ENCODE assay signal across 19 cellular contexts in genomic region chr13:45492538-45492937, GRCh38. TPM values are rescaled to one million over a fixed set of nuclear protein-coding genes. Genes with fewer than 3 reads are reported as not detected.
DNase-seq lines count a peak whose midpoint lies in the region; TF ChIP-seq lines count a peak whose summit lies in the region.
"Had no signal": no experiment of that assay in that cellular context is flagged by ENCODE, and none has a peak within 500 bp of the region (broad histone marks: within the 10 kb centered on the region; RNA-seq: fewer than 3 reads in every experiment).

No MANE protein-coding gene starts in this region.

- H3K27me3 Mint-ChIP-seq in HFFc6 (ENCODE audit: insufficient read depth): no peaks in the 10 kb centered on the region
- H3K27me3 Mint-ChIP-seq: activated naive CD8-positive, alpha-beta T cell had no signal

- H3K36me3 Mint-ChIP-seq in HFFc6 (ENCODE audit: low read depth): peaks cover 36% of the 10 kb centered on the region

- peak overlapping the region; percentile 46 for H3K4me2 ChIP-seq in skeletal muscle satellite cell (ENCODE audit: low read length)

- H3K9ac ChIP-seq in skeletal muscle satellite cell (ENCODE audit: low read depth, low read length): peak overlapping the region; percentile 52

- no peaks in the 10 kb centered on the region for H3K9me3 ChIP-seq in skeletal muscle satellite cell (replicated peaks; ENCODE audit: low read length)
- H3K9me3 ChIP-seq: BE2C, HAP-1, mucosa of descending colon, thyroid gland had no signal

- H3K4me1 Mint-ChIP-seq in HFFc6 (ENCODE audit: low read depth): peaks cover 39% of the 10 kb centered on the region

- no peak overlapping the region for H3K4me3 ChIP-seq in skeletal muscle satellite cell (ENCODE audit: low read length)
- H3K4me3 ChIP-seq: HAP-1, mucosa of descending colon, thyroid gland had no signal

- DNase-seq in HFFc6 (peak; percentile 56), amniotic epithelial cell (ENCODE audit: low read depth) (peak; percentile 46), fibroblast of the conjunctiva (ENCODE audit: low read depth) (peak; percentile 13), GF-D8 (lab: John Stamatoyannopoulos, UW) (no peak), hypothalamus (lab: John Stamatoyannopoulos, UW) (no peak), ecto neural progenitor cell (ENCODE audit: low spot score) (no peak)
- DNase-seq: activated CD4-positive, alpha-beta T cell treated with anti-CD3 and anti-CD28 coated beads, Interleukin-2, amount 50 U/mL, for 48 hours; activated T-cell treated with anti-CD3 and anti-CD28 coated beads, Interleukin-2, amount 50 U/mL, for 4 hours; BE2C; left colon; mucosa of descending colon; NCI-H2029; NCI-H526 treated with DMSO at 0.1 percent for 48 hours; nucleus accumbens; stimulated activated CD4-positive, alpha-beta T cell treated with anti-CD3 and anti-CD28 coated beads, Interleukin-4, amount 100 ng/mL, for 4 hours; thyroid gland had no signal

- TF ChIP-seq CTCF in HFFc6 (IDR thresholded peaks at IDR 0.05): no peak

- peaks cover 21% of the 10 kb centered on the region for H3K4me1 ChIP-seq in skeletal muscle satellite cell (ENCODE audit: control insufficient read depth, insufficient read depth, low read length)
- H3K4me1 ChIP-seq: BE2C, HAP-1, thyroid gland had no signal

- H3K4me3 Mint-ChIP-seq in HFFc6: peak overlapping the region; percentile 60
- H3K4me3 Mint-ChIP-seq: activated naive CD8-positive, alpha-beta T cell; activated T-cell treated with anti-CD3 and anti-CD28 coated beads, Interleukin-2, amount 50 U/mL, for 4 hours had no signal

- H3K36me3 ChIP-seq in skeletal muscle satellite cell (ENCODE audit: insufficient read depth, low read length): peaks cover 37% of the 10 kb centered on the region

- H3K9me3 Mint-ChIP-seq in HFFc6: no peaks in the 10 kb centered on the region
- H3K9me3 Mint-ChIP-seq: activated T-cell treated with anti-CD3 and anti-CD28 coated beads, Interleukin-2, amount 50 U/mL, for 4 hours had no signal

- peak overlapping the region; percentile 78 for H3K27ac Mint-ChIP-seq in HFFc6
- H3K27ac Mint-ChIP-seq: activated naive CD8-positive, alpha-beta T cell had no signal

- no peaks in the 10 kb centered on the region for H3K27me3 ChIP-seq in skeletal muscle satellite cell (ENCODE audit: control insufficient read depth, insufficient read depth, low read length)
- H3K27me3 ChIP-seq: BE2C, thyroid gland had no signal

RNA-seq across cellular contexts. Expression of gene COG3, which starts 27.8 kb away (rescaled TPM):
- total RNA-seq in HFFc6 (2021; fragmentation: NEBNext Ultra II Directional; extraction: Animal tissue kit (Norgen Biotek cat#: 25700)): 10 to 100 TPM; 17.5 to 22.2 (median 20.7) TPM
- total RNA-seq in skeletal muscle satellite cell (2012; rRNA removed): 20.8 and 28.2 TPM in 2 replicates

Comparison
In these comparisons a context has a peak if more than half of its experiments do, and no peak if none do; other contexts are left out.
1. DNase-seq: peak in HFFc6 (single experiment), amniotic epithelial cell (single experiment) and fibroblast of the conjunctiva (single experiment); none in GF-D8 (single experiment), hypothalamus (0 of 51) and ecto neural progenitor cell (single experiment).